ENCODE assay signal across 14 cellular contexts in the genomic region with DNA sequence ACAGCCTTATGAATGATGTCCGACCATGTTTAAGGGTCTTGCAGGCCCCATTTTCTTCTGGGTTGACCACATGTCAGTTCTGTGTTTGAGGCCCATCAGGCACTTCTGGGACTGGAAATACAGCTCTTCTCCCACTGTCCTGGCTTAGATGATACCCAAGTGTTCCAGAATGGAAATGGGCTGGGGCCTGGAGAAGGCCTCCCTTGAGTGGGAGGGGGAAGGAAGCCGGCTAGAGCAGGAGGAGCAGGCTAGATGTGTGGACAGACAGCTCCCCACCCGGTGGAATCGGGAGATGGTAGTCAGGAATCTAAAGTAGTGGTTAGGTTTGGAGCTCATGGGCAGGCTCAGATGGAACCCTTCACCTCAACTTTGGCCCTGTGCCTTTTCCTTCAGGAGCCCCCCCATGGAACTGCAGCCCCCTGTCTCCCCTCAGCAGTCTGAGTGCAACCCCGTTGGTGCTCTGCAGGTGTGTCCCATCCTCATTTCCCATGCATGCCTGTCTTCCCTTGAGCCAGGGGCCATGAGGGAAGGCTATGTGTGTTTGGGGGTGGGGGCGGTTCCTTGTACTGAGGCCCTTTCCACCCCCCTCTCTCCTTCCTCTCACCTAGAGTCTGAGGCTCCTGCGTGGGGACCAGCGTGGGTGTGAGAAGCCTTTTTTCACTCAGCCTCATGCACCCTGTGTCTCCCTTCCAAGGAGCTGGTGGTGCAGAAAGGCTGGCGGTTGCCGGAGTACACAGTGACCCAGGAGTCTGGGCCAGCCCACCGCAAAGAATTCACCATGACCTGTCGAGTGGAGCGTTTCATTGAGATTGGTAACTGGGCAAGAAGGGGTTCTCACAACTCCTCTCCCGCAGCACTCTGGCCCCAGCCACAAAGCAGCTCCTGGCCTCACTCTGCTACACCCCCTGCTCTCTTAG. TPM values are rescaled to one million over a fixed set of nuclear protein-coding genes. Genes with fewer than 3 reads are reported as not detected.
DNase-seq lines count a peak whose midpoint lies in the region; TF ChIP-seq lines count a peak whose summit lies in the region.
"Had no signal": no experiment of that assay in that cellular context is flagged by ENCODE, and none has a peak within 500 bp of the region (broad histone marks: within the 10 kb centered on the region; RNA-seq: fewer than 3 reads in every experiment).

No MANE protein-coding gene starts in this region.

- peaks cover 18% of the 10 kb centered on the region for H3K36me3 Mint-ChIP-seq in endothelial cell (ENCODE audit: low read depth, unreplicated experiment)

- H3K4me2 ChIP-seq in BLaER1, result no peak overlapping the region
- H3K4me2 ChIP-seq: smooth muscle cell had no signal

- H3K9ac ChIP-seq in BLaER1, result 0 out of 2 replicates have a peak overlapping the region, but pooled peaks have one; percentile 15

- no peaks in the 10 kb centered on the region for H3K9me3 Mint-ChIP-seq in endothelial cell (ENCODE audit: unreplicated experiment)

- no peak overlapping the region for H3K4me3 ChIP-seq in BLaER1
- no peak overlapping the region for H3K4me3 ChIP-seq in sigmoid colon
- H3K4me3 ChIP-seq: smooth muscle cell had no signal

- TF ChIP-seq POLR2A in sigmoid colon (IDR thresholded peaks at IDR 0.05), result no peak

- POLR2A ChIA-PET in RWPE1 (lab: Yijun Ruan, JAX; ENCODE audit: low non-redundant PET), result no interaction called here

- H3K4me3 Mint-ChIP-seq in endothelial cell (ENCODE audit: unreplicated experiment), result peak overlapping the region; percentile 56

- DNase-seq in RWPE1 (ENCODE audit: low spot score) (no peak), endothelial cell (ENCODE audit: low spot score) (no peak), sigmoid colon (peak; percentile 66), dermis blood vessel endothelial cell (no peak), foreskin melanocyte (no peak), retina (no peak)
- DNase-seq in stimulated activated CD4-positive, alpha-beta T cell treated with anti-CD3 and anti-CD28 coated beads, Interleukin-4, amount 100 ng/mL, for 4 hours, result no peak
- DNase-seq: activated T-cell treated with anti-CD3 and anti-CD28 coated beads for 4 hours, BE2C, KBM-7, NCI-H446 treated with DMSO at 0.1 percent for 48 hours had no signal

- H3K36me3 ChIP-seq in BLaER1, result peaks cover 53% of the 10 kb centered on the region
- peaks cover 0 to 38% (median 17%) of the 10 kb centered on the region in 4 donors for H3K36me3 ChIP-seq in sigmoid colon

- H4K20me1 ChIP-seq in BLaER1, result no peaks in the 10 kb centered on the region

- peaks cover 23% of the 10 kb centered on the region for H3K4me1 Mint-ChIP-seq in endothelial cell (ENCODE audit: unreplicated experiment)

- intact Hi-C loops in sigmoid colon (cut with DNase I), result loop anchor here (5.0 kb wide), 2 partner anchors 182 to 452 kb away; a partner anchor contains a TSS

- TF ChIP-seq EP300 in sigmoid colon (IDR thresholded peaks at IDR 0.05), result no peak

- peak overlapping the region; percentile 13 for H3K27ac Mint-ChIP-seq in endothelial cell (ENCODE audit: unreplicated experiment)

- H3K27me3 Mint-ChIP-seq in endothelial cell (ENCODE audit: unreplicated experiment), result peaks cover 26% of the 10 kb centered on the region

- CTCF ChIA-PET in RWPE1 (lab: Yijun Ruan, JAX), result interaction anchor here (0.9 to 1.3 kb wide), 2 partner anchors 152 to 183 kb away, joined by 3 to 7 read pairs; a partner anchor contains a TSS

- no peaks in the 10 kb centered on the region for H3K27me3 ChIP-seq in BLaER1
- no peaks in the 10 kb centered on the region for H3K27me3 ChIP-seq in sigmoid colon
- H3K27me3 ChIP-seq: BE2C had no signal

- peaks cover 37% of the 10 kb centered on the region for H3K4me1 ChIP-seq in BLaER1
- H3K4me1 ChIP-seq in sigmoid colon, result peaks cover 0 to 32% (median 22%) of the 10 kb centered on the region in 4 donors

- WGBS in sigmoid colon, 2 donors, result 85 to 89% methylated on average over 14 of the region's 14 CpGs

- TF ChIP-seq CTCF in RWPE1 (conservative IDR thresholded peaks at IDR 0.05; ENCODE audit: low read depth) (no peak), endothelial cell (IDR thresholded peaks at IDR 0.05; ENCODE audit: unreplicated experiment) (no peak), sigmoid colon (IDR thresholded peaks at IDR 0.05) (no peak)

- H3K27ac ChIP-seq in BLaER1 (no peak overlapping the region), RWPE1 (peak overlapping the region; percentile 58), sigmoid colon (peak overlapping the region in 1 of 4 donors; percentile 53)

- H3K9me3 ChIP-seq in BLaER1 (no peaks in the 10 kb centered on the region), sigmoid colon (no peaks in the 10 kb centered on the region)
- H3K9me3 ChIP-seq: BE2C had no signal

RNA-seq across cellular contexts. Expression of a gene that starts 3.0 kb away (rescaled TPM):
- total RNA-seq in endothelial cell (ENCODE audit: unreplicated experiment), result not detected
- total RNA-seq in sigmoid colon, result not detected
- not detected for polyA plus RNA-seq in sigmoid colon
- total RNA-seq in dermis blood vessel endothelial cell, result not detected in 2 replicates
- total RNA-seq: OCI-LY7, smooth muscle cell had no signal

RNA-seq across cellular contexts. Expression of a gene that starts 3.2 kb away (rescaled TPM):
- total RNA-seq in endothelial cell (ENCODE audit: unreplicated experiment), result 45.3 TPM
- total RNA-seq in sigmoid colon, result 10 to 100 TPM; 16.1 to 29.9 (median 19.4) TPM
- polyA plus RNA-seq in sigmoid colon, result 10 to 100 TPM; 16.2 to 29.4 (median 19.7) TPM
- 38.8 and 48.3 TPM in 2 replicates for total RNA-seq in dermis blood vessel endothelial cell

RNA-seq across cellular contexts. Expression of a gene that starts 5.0 kb away (rescaled TPM):
- total RNA-seq in endothelial cell (ENCODE audit: unreplicated experiment) (20.9 TPM), sigmoid colon (10 to 100 TPM; 18.5 to 27.4 (median 25.0) TPM), dermis blood vessel endothelial cell (13.6 and 19.1 TPM in 2 replicates)
- 10 to 100 TPM in 1 of 3 donors, 1 to 10 TPM in 2; 1.6 to 10.1 (median 4.8) TPM for polyA plus RNA-seq in sigmoid colon

RNA-seq across cellular contexts. Expression of a gene that starts 52.4 kb away (rescaled TPM):
- total RNA-seq in endothelial cell (ENCODE audit: unreplicated experiment), result 1,084 TPM
- 100 to 1,000 TPM; 397 to 661 (median 417) TPM for total RNA-seq in sigmoid colon
- polyA plus RNA-seq in sigmoid colon, result 100 to 1,000 TPM; 333 to 455 (median 401) TPM
- total RNA-seq in dermis blood vessel endothelial cell, result 417 and 525 TPM in 2 replicates
